2 cellular contexts compared by ENCODE assay signal in genomic region chr11:7540830-7541555, GRCh38.
TF ChIP-seq lines count a peak whose summit lies in the region.

No MANE protein-coding gene starts in this region.

TF ChIP-seq in SK-N-SH, 30 proteins besides CTCF, POLR2A, EP300 and RAD21 (continued from another document):
- TF ChIP-seq USF2 (IDR thresholded peaks at IDR 0.05; ENCODE audit: borderline replicate concordance, low read depth, low read length), result no peak
- no peak for TF ChIP-seq RXRA (IDR thresholded peaks at IDR 0.05; ENCODE audit: borderline replicate concordance, low read depth)

TF ChIP-seq in SK-N-SH treated with all-trans-retinoic acid at 6 μM for 48 hours, 23 proteins besides CTCF, POLR2A, EP300 and RAD21 (continued from another document):
- TF ChIP-seq, protein P1, sequence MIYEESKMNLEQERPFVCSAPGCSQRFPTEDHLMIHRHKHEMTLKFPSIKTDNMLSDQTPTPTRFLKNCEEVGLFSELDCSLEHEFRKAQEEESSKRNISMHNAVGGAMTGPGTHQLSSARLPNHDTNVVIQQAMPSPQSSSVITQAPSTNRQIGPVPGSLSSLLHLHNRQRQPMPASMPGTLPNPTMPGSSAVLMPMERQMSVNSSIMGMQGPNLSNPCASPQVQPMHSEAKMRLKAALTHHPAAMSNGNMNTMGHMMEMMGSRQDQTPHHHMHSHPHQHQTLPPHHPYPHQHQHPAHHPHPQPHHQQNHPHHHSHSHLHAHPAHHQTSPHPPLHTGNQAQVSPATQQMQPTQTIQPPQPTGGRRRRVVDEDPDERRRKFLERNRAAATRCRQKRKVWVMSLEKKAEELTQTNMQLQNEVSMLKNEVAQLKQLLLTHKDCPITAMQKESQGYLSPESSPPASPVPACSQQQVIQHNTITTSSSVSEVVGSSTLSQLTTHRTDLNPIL (CRISPR knock-in tag; IDR thresholded peaks at IDR 0.05; ENCODE audit: low read depth), result no peak
- TF ChIP-seq ZNF8 (CRISPR knock-in tag; IDR thresholded peaks at IDR 0.05) (no peak), TCF4 (CRISPR knock-in tag; IDR thresholded peaks at IDR 0.05; ENCODE audit: borderline replicate concordance) (no peak)
TF ChIP-seq in SK-N-SH treated with all-trans-retinoic acid at 6 μM for 48 hours: peak in this region for 0.
